In the genomic region with DNA sequence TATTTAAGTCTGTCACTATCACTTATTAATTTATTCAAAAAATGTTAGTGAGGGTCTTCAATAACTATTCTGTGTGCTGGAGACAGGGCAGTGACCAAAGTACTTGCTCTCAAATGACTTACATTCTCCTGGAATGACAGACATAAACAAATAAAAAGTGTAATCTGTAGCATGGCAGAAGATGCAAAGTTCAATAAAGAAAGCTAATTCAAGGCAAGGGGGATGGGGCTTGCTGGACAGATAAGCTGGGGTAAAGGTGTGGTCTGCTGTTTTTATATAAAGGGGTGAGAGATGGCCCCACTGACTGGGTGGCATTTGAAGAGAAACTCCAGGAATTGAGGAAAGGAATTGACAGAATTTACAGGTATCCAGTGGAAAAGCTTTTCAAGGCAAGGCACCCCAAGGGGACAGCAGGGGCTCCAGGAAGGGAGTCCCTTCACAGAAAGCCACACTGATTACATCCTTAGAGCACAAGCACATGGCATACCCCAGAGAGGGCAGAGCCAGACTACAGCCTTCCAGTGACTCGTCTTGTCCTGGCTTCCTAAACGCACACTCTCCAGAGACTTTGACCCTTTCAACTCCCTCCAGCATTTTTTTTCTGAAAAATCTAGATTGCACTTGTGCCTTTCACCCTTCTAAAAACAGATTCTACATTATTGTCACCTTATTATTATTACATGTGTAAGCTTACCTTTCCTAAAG, we compare ENCODE assay signal across 14 cellular contexts.
DNase-seq lines count a peak whose midpoint lies in the region; ATAC-seq and TF ChIP-seq lines count a peak whose summit lies in the region.
"Had no signal": no experiment of that assay in that cellular context is flagged by ENCODE, and none has a peak within 500 bp of the region (broad histone marks: within the 10 kb centered on the region; RNA-seq: fewer than 3 reads in every experiment).

No MANE protein-coding gene starts in this region.

- no peaks in the 10 kb centered on the region for H3K9me3 Mint-ChIP-seq in HFFc6
- H3K9me3 Mint-ChIP-seq: T-cell had no signal

- H3K4me3 Mint-ChIP-seq in HFFc6 = no peak overlapping the region; the same call in 1 of the 2 replicates
- H3K4me3 Mint-ChIP-seq: T-cell had no signal

- H3K27me3 ChIP-seq in foreskin keratinocyte = no peaks in the 10 kb centered on the region
- H3K27me3 ChIP-seq: vagina had no signal

- H3K4me1 ChIP-seq in foreskin keratinocyte = peaks cover 15% of the 10 kb centered on the region
- H3K4me1 ChIP-seq: vagina had no signal

- ATAC-seq in foreskin keratinocyte (peak; percentile 21), HG03108 (IDR thresholded peaks at IDR 0.05; ENCODE audit: unreplicated experiment) (no peak), HG03097 (IDR thresholded peaks at IDR 0.05; ENCODE audit: low FRiP score, unreplicated experiment) (no peak)
- ATAC-seq: left ventricle myocardium superior; right cardiac atrium; stimulated activated naive CD8-positive, alpha-beta T cell treated with anti-CD3 and anti-CD28 coated beads, Interleukin-15, Interleukin-2, amounts not matched to agents 100 U/mL and 50 U/mL, for 24 hours; T-cell had no signal

- peaks cover 54% of the 10 kb centered on the region for H3K4me1 Mint-ChIP-seq in HFFc6 (ENCODE audit: low read depth)
- H3K4me1 Mint-ChIP-seq: T-cell had no signal

- H3K27ac Mint-ChIP-seq in HFFc6 = peak overlapping the region; percentile 33
- H3K27ac Mint-ChIP-seq: T-cell had no signal

- no peaks in the 10 kb centered on the region for H3K27me3 Mint-ChIP-seq in HFFc6 (ENCODE audit: insufficient read depth)

- H3K36me3 Mint-ChIP-seq in HFFc6 (ENCODE audit: low read depth) = peaks cover 14% of the 10 kb centered on the region; the same call in 1 of the 2 replicates
- H3K36me3 Mint-ChIP-seq: T-cell had no signal

- DNase-seq in HFFc6 (no peak), T1000 (lab: John Stamatoyannopoulos, UW) (peak; percentile 41), foreskin keratinocyte (no peak), mucosa of gallbladder (ENCODE audit: low spot score) (no peak), NCI-H2029 treated with DMSO at 0.1 percent for 48 hours (lab: John Stamatoyannopoulos, UW) (no peak)
- DNase-seq: activated naive CD4-positive, alpha-beta T cell treated with Interleukin-2 at 50 U/mL for 16 hours; central memory CD4-positive, alpha-beta T cell; left ventricle myocardium superior; right cardiac atrium; stimulated activated naive CD8-positive, alpha-beta T cell treated with anti-CD3 and anti-CD28 coated beads, Interleukin-15, Interleukin-2, amounts not matched to agents 100 U/mL and 50 U/mL, for 24 hours; T-cell had no signal

- TF ChIP-seq CTCF in HFFc6 (IDR thresholded peaks at IDR 0.05) (no peak), foreskin keratinocyte (conservative IDR thresholded peaks at IDR 0.05) (no peak)

- no peak overlapping the region for H3K27ac ChIP-seq in foreskin keratinocyte
- H3K27ac ChIP-seq: vagina had no signal
